21 cellular contexts compared by ENCODE assay signal in the genomic region with DNA sequence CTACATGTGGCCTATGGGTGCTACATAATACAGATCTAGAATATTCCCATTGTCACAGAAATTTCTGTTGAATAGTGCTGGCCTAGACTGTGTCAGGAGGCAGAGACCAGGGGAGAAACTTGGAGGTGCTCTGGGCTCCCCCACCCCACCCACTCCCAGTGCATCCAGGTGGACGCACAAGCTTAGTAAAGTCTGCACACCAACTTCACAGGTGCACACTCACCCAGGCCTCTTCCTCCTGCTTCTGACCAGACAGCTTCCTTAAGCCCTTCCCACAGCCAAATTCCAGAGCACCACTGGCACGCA. TPM values are rescaled to one million over a fixed set of nuclear protein-coding genes. Genes with fewer than 3 reads are reported as not detected.
A peak's percentile ranks its signal among the peaks of the same experiment; 100 is the strongest.
DNase-seq lines count a peak whose midpoint lies in the region; TF ChIP-seq lines count a peak whose summit lies in the region.
"Had no signal": no experiment of that assay in that cellular context is flagged by ENCODE, and none has a peak within 500 bp of the region (broad histone marks: within the 10 kb centered on the region; RNA-seq: fewer than 3 reads in every experiment).

No MANE protein-coding gene starts in this region.

- no peak overlapping the region for H4K91ac ChIP-seq in mesenchymal stem cell (ENCODE audit: low read length)

- H2BK15ac ChIP-seq in mesenchymal stem cell (ENCODE audit: low read depth, poor library complexity, severe bottlenecking), result no peak overlapping the region

- H3K79me2 ChIP-seq in mammary epithelial cell (ENCODE audit: insufficient read depth, low read length), result no peaks in the 10 kb centered on the region

- CTCF ChIA-PET in mammary epithelial cell (lab: Charles Lee; ENCODE audit: low non-redundant PET) (interaction anchor here (0.6 kb wide), 1 partner anchor 40 kb away, joined by 4 read pairs; a partner anchor contains a TSS), MCF 10A (lab: Yijun Ruan, JAX) (interaction anchor here (0.5 to 2.7 kb wide), 9 partner anchors 14 to 161 kb away, joined by 3 to 8 read pairs (median 3); a partner anchor contains a TSS), A673 (lab: Charles Lee) (interaction anchor here (0.6 to 1.3 kb wide), 4 partner anchors 26 to 221 kb away, joined by 3 to 15 read pairs (median 4); a partner anchor contains a TSS)

- H2BK12ac ChIP-seq in mesenchymal stem cell (ENCODE audit: low read length in 2 of 2), result peak overlapping the region in 1 of 2 experiments; percentile 4

- H4K8ac ChIP-seq in mesenchymal stem cell (ENCODE audit: low read length), result no peak overlapping the region

- no peak overlapping the region for H3K4ac ChIP-seq in mesenchymal stem cell (ENCODE audit: low read depth in 1 of 2, low read length in 2 of 2)

- H3K4me3 Mint-ChIP-seq in MCF 10A (ENCODE audit: unreplicated experiment), result no peak overlapping the region
- H3K4me3 Mint-ChIP-seq: activated naive CD8-positive, alpha-beta T cell; immature natural killer cell; type B pancreatic cell had no signal

- no peak overlapping the region for H3K14ac ChIP-seq in mesenchymal stem cell (ENCODE audit: low read length in 2 of 2)

- intact Hi-C loops in mammary epithelial cell (cut with micrococcal nuclease) (loop anchor here (1.0 to 10.0 kb wide), 4 partner anchors 29 to 221 kb away; a partner anchor contains a TSS), MCF 10A (cut with micrococcal nuclease) (loop anchor here (1.0 to 2.0 kb wide), 2 partner anchors 148 to 221 kb away; a partner anchor contains a TSS), thyroid gland (cut with DNase I) (no loop called here), A673 (cut with micrococcal nuclease; ENCODE audit: unreplicated experiment) (loop anchor here (2.0 kb wide), 1 partner anchor 220 kb away; no protein-coding TSS in a partner anchor)

- peak overlapping the region in 1 of 2 experiments; percentile 82 for H3K18ac ChIP-seq in mesenchymal stem cell (ENCODE audit: low read depth in 1 of 2, low read length in 2 of 2)

- no peaks in the 10 kb centered on the region for H3K4me1 Mint-ChIP-seq in MCF 10A (ENCODE audit: insufficient read depth, unreplicated experiment)
- H3K4me1 Mint-ChIP-seq: immature natural killer cell had no signal

- H3K27ac Mint-ChIP-seq in MCF 10A (ENCODE audit: low read depth, unreplicated experiment), result no peak overlapping the region
- H3K27ac Mint-ChIP-seq: activated naive CD8-positive, alpha-beta T cell; immature natural killer cell; type B pancreatic cell had no signal

- no peak for DNase-seq in mammary epithelial cell
- no peak for DNase-seq in MCF 10A (ENCODE audit: unreplicated experiment)
- no peak for DNase-seq in mesenchymal stem cell
- DNase-seq in thyroid gland, result peak; percentile 16 to 29
- no peak for DNase-seq in CD1c-positive myeloid dendritic cell (ENCODE audit: extremely low spot score)
- DNase-seq in A673 (ENCODE audit: low spot score), result no peak
- DNase-seq: activated CD8-positive, alpha-beta memory T cell treated with anti-CD3 and anti-CD28 coated beads for 24 hours; GOT3; heart right ventricle; immature natural killer cell; left ventricle myocardium superior; NCI-H1105; NCI-H510A treated with DMSO at 0.1 percent for 48 hours; sigmoid colon; stimulated activated CD4-positive, alpha-beta T cell treated with anti-CD3 and anti-CD28 coated beads, Interleukin-2, amount 100 ng/mL, for 24 hours; stimulated activated naive CD8-positive, alpha-beta T cell treated with anti-CD3 and anti-CD28 coated beads, Interleukin-15, Interleukin-2, amounts not matched to agents 100 U/mL and 50 U/mL, for 24 hours had no signal

- no peak overlapping the region for H3K27ac ChIP-seq in mammary epithelial cell (ENCODE audit: insufficient read depth, low read depth, low read length)
- peak overlapping the region; percentile 58 for H3K27ac ChIP-seq in mesenchymal stem cell (ENCODE audit: low read length, poor library complexity, severe bottlenecking)
- peak overlapping the region in 2 of 3 donors; percentile 46 to 54 for H3K27ac ChIP-seq in thyroid gland
- no peak overlapping the region for H3K27ac ChIP-seq in A673 (ENCODE audit: low read depth, low read length, poor library complexity, severe bottlenecking)
- H3K27ac ChIP-seq: 22Rv1, coronary artery, heart right ventricle, sigmoid colon had no signal

- no peaks in the 10 kb centered on the region for H3K9me3 Mint-ChIP-seq in MCF 10A (ENCODE audit: unreplicated experiment)
- H3K9me3 Mint-ChIP-seq: immature natural killer cell, type B pancreatic cell had no signal

- H3K27me3 ChIP-seq in mammary epithelial cell (ENCODE audit: insufficient read depth, low read length) (no peaks in the 10 kb centered on the region), mesenchymal stem cell (ENCODE audit: control insufficient read depth in 1 of 2, insufficient read depth in 1 of 2, low read length in 2 of 2) (peaks cover 0 to 3% of the 10 kb centered on the region in 2 experiments), thyroid gland (no peaks in the 10 kb centered on the region), A673 (replicated peaks; ENCODE audit: insufficient read depth, low read depth, low read length, poor library complexity) (no peaks in the 10 kb centered on the region)
- H3K27me3 ChIP-seq: BE2C, heart right ventricle, sigmoid colon had no signal

- H3K4me2 ChIP-seq in mammary epithelial cell (ENCODE audit: insufficient read depth, low read depth, low read length) (no peak overlapping the region), mesenchymal stem cell (ENCODE audit: low read length, poor library complexity, severe bottlenecking) (no peak overlapping the region)

- no peak for TF ChIP-seq POLR2A in thyroid gland (IDR thresholded peaks at IDR 0.05)

- H4K20me1 ChIP-seq in mammary epithelial cell (ENCODE audit: insufficient read depth, low read length), result no peaks in the 10 kb centered on the region

- H3K9me3 ChIP-seq in mammary epithelial cell (replicated peaks; ENCODE audit: insufficient read depth, low read length), result no peaks in the 10 kb centered on the region
- H3K9me3 ChIP-seq in mesenchymal stem cell (ENCODE audit: control insufficient read depth, low read length), result no peaks in the 10 kb centered on the region
- H3K9me3 ChIP-seq in thyroid gland, result no peaks in the 10 kb centered on the region
- H3K9me3 ChIP-seq in A673 (ENCODE audit: low read depth, low read length, poor library complexity, severe bottlenecking), result no peaks in the 10 kb centered on the region
- H3K9me3 ChIP-seq: BE2C, heart right ventricle, sigmoid colon had no signal

- no peak overlapping the region for H2BK120ac ChIP-seq in mesenchymal stem cell (ENCODE audit: low read depth, low read length)

- H3K27me3 Mint-ChIP-seq in MCF 10A (ENCODE audit: insufficient read depth, unreplicated experiment), result no peaks in the 10 kb centered on the region
- H3K27me3 Mint-ChIP-seq: activated naive CD8-positive, alpha-beta T cell; type B pancreatic cell had no signal

- H3K4me1 ChIP-seq in mammary epithelial cell (ENCODE audit: insufficient read depth, low read length) (peaks cover 10% of the 10 kb centered on the region), mesenchymal stem cell (ENCODE audit: control insufficient read depth, insufficient read depth, low read depth, low read length) (peaks cover 30% of the 10 kb centered on the region), thyroid gland (peaks cover 6 to 8% of the 10 kb centered on the region in 2 donors), A673 (ENCODE audit: insufficient read depth, low read length, poor library complexity, severe bottlenecking) (no peaks in the 10 kb centered on the region)

- H3K9ac ChIP-seq in mammary epithelial cell (ENCODE audit: insufficient read depth, low read length), result no peak overlapping the region
- no peak overlapping the region for H3K9ac ChIP-seq in mesenchymal stem cell (ENCODE audit: low read length)

- no peak overlapping the region for H3K23ac ChIP-seq in mesenchymal stem cell (ENCODE audit: low read length in 2 of 2)

- POLR2A ChIA-PET in MCF 10A (lab: Yijun Ruan, JAX), result interaction anchor here (0.6 to 2.1 kb wide), 3 partner anchors 29 to 148 kb away, joined by 3 to 6 read pairs (median 3); a partner anchor contains a TSS
- POLR2A ChIA-PET in A673 (lab: Charles Lee; ENCODE audit: low non-redundant PET), result no interaction called here

- H2BK5ac ChIP-seq in mesenchymal stem cell (ENCODE audit: low read depth, low read length, poor library complexity, severe bottlenecking), result no peak overlapping the region

- H3K36me3 ChIP-seq in mammary epithelial cell (ENCODE audit: insufficient read depth, low read length) (no peaks in the 10 kb centered on the region), mesenchymal stem cell (ENCODE audit: control insufficient read depth in 1 of 2, insufficient read depth in 2 of 2, low read depth in 1 of 2, low read length in 2 of 2) (peaks cover 0 to 5% of the 10 kb centered on the region in 2 experiments), thyroid gland (no peaks in the 10 kb centered on the region), A673 (ENCODE audit: insufficient read depth, low read length, poor library complexity, severe bottlenecking) (no peaks in the 10 kb centered on the region)
- H3K36me3 ChIP-seq: heart right ventricle had no signal

- H3K4me3 ChIP-seq in mammary epithelial cell (replicated peaks in 1 of 3; ENCODE audit: insufficient read depth in 1 of 3, low read depth in 2 of 3, low read length in 3 of 3) (no peak overlapping the region), mesenchymal stem cell (ENCODE audit: insufficient read depth in 1 of 2, low read depth in 1 of 2, low read length in 2 of 2) (no peak overlapping the region), thyroid gland (replicated peaks in 1 of 3) (no peak overlapping the region), A673 (ENCODE audit: low read depth, low read length, poor library complexity, severe bottlenecking) (no peak overlapping the region)
- H3K4me3 ChIP-seq: coronary artery, heart right ventricle, sigmoid colon had no signal

- in situ Hi-C loops in mammary epithelial cell (cut with MboI; ENCODE audit: low sequenced_read_pairs in 2 of 2), result no loop called here

- no peaks in the 10 kb centered on the region for H3K36me3 Mint-ChIP-seq in MCF 10A (ENCODE audit: insufficient read depth, unreplicated experiment)
- H3K36me3 Mint-ChIP-seq: activated naive CD8-positive, alpha-beta T cell; immature natural killer cell; type B pancreatic cell had no signal

- dilution Hi-C loops in mammary epithelial cell (cut with HindIII; ENCODE audit: low sequenced_read_pairs), result loop anchor here (5.0 kb wide), 3 partner anchors 67 to 242 kb away; no protein-coding TSS in a partner anchor

- no peaks in the 10 kb centered on the region for H3K79me1 ChIP-seq in mesenchymal stem cell (replicated peaks; ENCODE audit: low read length, poor library complexity, severe bottlenecking)

- H2AK5ac ChIP-seq in mesenchymal stem cell (ENCODE audit: low read length, severe bottlenecking), result no peak overlapping the region

- BruUV-seq in mammary epithelial cell (replicated peaks; lab: Mats Ljungman, UMichigan) (no TSS peak), MCF 10A (replicated peaks; lab: Mats Ljungman, UMichigan) (no TSS peak), A673 (replicated peaks; lab: Mats Ljungman, UMichigan) (no TSS peak)

- WGBS in mammary epithelial cell (ENCODE audit: low coverage, missing lambda C conversion rate), result 40% methylated on average over 2 of the region's 2 CpGs
- 36% methylated on average over 2 of the region's 2 CpGs for WGBS in mesenchymal stem cell
- WGBS in thyroid gland, 2 donors, result 47 to 56% methylated on average over 2 of the region's 2 CpGs

- H2AFZ ChIP-seq in mammary epithelial cell (ENCODE audit: low read depth, low read length), result peak overlapping the region; percentile 84
- peak overlapping the region; percentile 10 for H2AFZ ChIP-seq in mesenchymal stem cell (ENCODE audit: low read depth, low read length)

- TF ChIP-seq CTCF in mammary epithelial cell (conservative IDR thresholded peaks at IDR 0.05 in 1 of 2, IDR thresholded peaks at IDR 0.05 in 1 of 2; ENCODE audit: extremely low read depth in 1 of 2, insufficient read depth in 1 of 2, low read depth in 1 of 2, low read length in 2 of 2), result no peak
- TF ChIP-seq CTCF in MCF 10A (IDR thresholded peaks at IDR 0.05; ENCODE audit: unreplicated experiment), result no peak
- no peak for TF ChIP-seq CTCF in thyroid gland (IDR thresholded peaks at IDR 0.05)
- TF ChIP-seq CTCF in A673 (conservative IDR thresholded peaks at IDR 0.05; ENCODE audit: low read depth, low read length), result no peak

RNA-seq across cellular contexts. Expression of a gene that starts 7.6 kb away (rescaled TPM):
- total RNA-seq in mammary epithelial cell (10 to 100 TPM; 61.7 to 72.6 TPM), MCF 10A (2022) (42.6 and 46.2 TPM in 2 replicates), thyroid gland (10 to 100 TPM; 41.8 to 65.2 (median 53.8) TPM), A673 (2021) (55.5 and 55.6 TPM in 2 replicates)
- 40.4 TPM for polyA plus RNA-seq in mammary epithelial cell
- 69.9 TPM for polyA minus RNA-seq in mammary epithelial cell
- polyA plus RNA-seq in mesenchymal stem cell (2013, experiment 1 of 2), result 51.3 TPM
- polyA plus RNA-seq in mesenchymal stem cell (2013, experiment 2 of 2), result 50.8 TPM

RNA-seq across cellular contexts. Expression of a gene that starts 28.6 kb away (rescaled TPM):
- 1 to 10 TPM in 1 of 2 donors, under 1 TPM in 1; 0.83 to 1.9 TPM for total RNA-seq in mammary epithelial cell
- 0.23 TPM for polyA plus RNA-seq in mammary epithelial cell
- polyA minus RNA-seq in mammary epithelial cell, result not detected
- 0.96 and 1.3 TPM in 2 replicates for total RNA-seq in MCF 10A (2022)
- polyA plus RNA-seq in mesenchymal stem cell (2013, experiment 1 of 2), result 1.0 TPM
- polyA plus RNA-seq in mesenchymal stem cell (2013, experiment 2 of 2), result 0.51 TPM
- 1 to 10 TPM; 3.0 to 8.2 (median 3.8) TPM for total RNA-seq in thyroid gland
- total RNA-seq in A673 (2021), result 0.97 and 1.8 TPM in 2 replicates

RNA-seq across cellular contexts. Expression of a gene that starts 40.2 kb away (rescaled TPM):
- total RNA-seq in mammary epithelial cell (100 to 1,000 TPM; 251 to 387 TPM), MCF 10A (2022) (67.7 and 67.9 TPM in 2 replicates), thyroid gland (10 to 100 TPM; 62.6 to 85.2 (median 78.8) TPM), A673 (2021) (175 and 191 TPM in 2 replicates)
- polyA plus RNA-seq in mammary epithelial cell, result 424 TPM
- 901 TPM for polyA minus RNA-seq in mammary epithelial cell
- polyA plus RNA-seq in mesenchymal stem cell (2013, experiment 1 of 2), result 188 TPM
- 182 TPM for polyA plus RNA-seq in mesenchymal stem cell (2013, experiment 2 of 2)

RNA-seq across cellular contexts. Expression of a gene that starts 58.3 kb away (rescaled TPM):
- 10 to 100 TPM; 45.2 to 96.6 TPM for total RNA-seq in mammary epithelial cell
- polyA plus RNA-seq in mammary epithelial cell, result 38.1 TPM
- polyA minus RNA-seq in mammary epithelial cell, result 103 TPM
- total RNA-seq in MCF 10A (2022), result 112 and 130 TPM in 2 replicates
- polyA plus RNA-seq in mesenchymal stem cell (2013, experiment 1 of 2), result 73.0 TPM
- 69.4 TPM for polyA plus RNA-seq in mesenchymal stem cell (2013, experiment 2 of 2)
- total RNA-seq in thyroid gland, result 10 to 100 TPM; 62.6 to 84.0 (median 65.6) TPM
- total RNA-seq in A673 (2021), result 77.4 and 94.6 TPM in 2 replicates

Comparison
In these comparisons a context has a peak if more than half of its experiments do, and no peak if none do; other contexts are left out.
1. DNase-seq: peak in thyroid gland (2 of 2); none in mammary epithelial cell (single experiment), MCF 10A (single experiment), mesenchymal stem cell (single experiment), CD1c-positive myeloid dendritic cell (single experiment) and A673 (single experiment).
2. H3K27ac ChIP-seq: peak in mesenchymal stem cell (single experiment) and thyroid gland (2 of 3); none in mammary epithelial cell (single experiment) and A673 (single experiment).